Comparison of ENCODE assay signal across 1 cellular context in the genomic region with DNA sequence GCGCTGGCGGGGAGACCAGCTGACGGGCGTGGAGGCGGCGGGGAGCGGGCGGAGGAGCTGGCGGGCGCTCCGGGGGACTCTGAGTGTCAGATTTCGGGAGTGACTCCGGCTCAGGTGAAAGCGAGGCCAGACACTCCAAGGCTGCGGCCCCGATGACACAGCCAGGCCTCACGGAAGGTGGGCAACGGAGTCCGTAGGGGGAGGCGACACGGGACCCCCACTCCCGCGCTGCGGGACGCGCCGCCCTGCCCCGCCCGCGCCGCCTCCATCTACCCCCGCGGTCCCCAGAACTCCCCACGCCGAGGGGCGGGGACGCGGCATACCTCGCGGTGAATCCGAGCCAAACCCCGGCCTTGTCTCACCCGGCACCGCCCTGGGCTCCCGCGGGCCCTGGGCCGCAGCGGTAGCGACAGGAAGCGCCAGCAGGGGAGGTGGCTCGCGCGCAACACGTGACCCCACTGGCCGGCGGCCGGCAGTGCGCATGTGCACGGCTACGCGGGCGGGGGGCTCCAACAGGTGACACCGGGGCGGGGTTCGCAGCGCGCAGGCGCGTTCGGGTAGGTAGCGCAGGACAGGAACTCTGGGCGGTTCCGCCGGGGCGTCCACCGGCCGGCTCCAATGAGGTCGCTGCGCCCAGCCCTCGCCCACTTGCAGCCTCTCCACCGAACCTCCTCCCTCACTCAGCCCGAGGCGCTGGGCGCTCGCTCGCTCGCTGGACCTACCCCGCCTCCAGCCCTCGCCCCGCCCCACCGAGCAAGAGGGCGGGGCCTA.
A peak's percentile ranks its signal among the peaks of the same experiment; 100 is the strongest.
TF ChIP-seq lines count a peak whose summit lies in the region.

A gene with protein sequence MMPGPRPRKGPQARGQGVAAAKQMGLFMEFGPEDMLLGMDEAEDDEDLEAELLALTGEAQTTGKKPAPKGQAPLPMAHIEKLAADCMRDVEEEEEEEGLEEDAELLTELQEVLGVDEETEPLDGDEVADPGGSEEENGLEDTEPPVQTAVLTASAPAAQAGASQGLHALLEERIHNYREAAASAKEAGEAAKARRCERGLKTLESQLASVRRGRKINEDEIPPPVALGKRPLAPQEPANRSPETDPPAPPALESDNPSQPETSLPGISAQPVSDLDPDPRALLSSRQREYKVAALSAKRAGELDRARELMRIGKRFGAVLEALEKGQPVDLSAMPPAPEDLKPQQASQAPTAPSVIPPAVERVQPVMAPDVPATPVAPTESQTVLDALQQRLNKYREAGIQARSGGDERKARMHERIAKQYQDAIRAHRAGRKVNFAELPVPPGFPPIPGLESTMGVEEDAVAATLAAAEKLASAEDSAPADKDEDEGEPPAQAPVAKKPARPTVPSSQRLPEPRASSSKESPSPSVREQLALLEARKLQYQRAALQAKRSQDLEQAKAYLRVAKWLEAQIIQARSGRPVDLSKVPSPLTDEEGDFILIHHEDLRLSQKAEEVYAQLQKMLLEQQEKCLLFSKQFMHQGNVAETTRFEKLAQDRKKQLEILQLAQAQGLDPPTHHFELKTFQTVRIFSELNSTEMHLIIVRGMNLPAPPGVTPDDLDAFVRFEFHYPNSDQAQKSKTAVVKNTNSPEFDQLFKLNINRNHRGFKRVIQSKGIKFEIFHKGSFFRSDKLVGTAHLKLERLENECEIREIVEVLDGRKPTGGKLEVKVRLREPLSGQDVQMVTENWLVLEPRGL (minus strand): TSS at position 460 of the 771 bp plus-strand sequence. CDS start 1,585 bp downstream, outside the sequence.

TF ChIP-seq in HepG2, 621 proteins besides CTCF, POLR2A, EP300 and RAD21 (continued from another document and continues in another):
- TF ChIP-seq, protein P1, sequence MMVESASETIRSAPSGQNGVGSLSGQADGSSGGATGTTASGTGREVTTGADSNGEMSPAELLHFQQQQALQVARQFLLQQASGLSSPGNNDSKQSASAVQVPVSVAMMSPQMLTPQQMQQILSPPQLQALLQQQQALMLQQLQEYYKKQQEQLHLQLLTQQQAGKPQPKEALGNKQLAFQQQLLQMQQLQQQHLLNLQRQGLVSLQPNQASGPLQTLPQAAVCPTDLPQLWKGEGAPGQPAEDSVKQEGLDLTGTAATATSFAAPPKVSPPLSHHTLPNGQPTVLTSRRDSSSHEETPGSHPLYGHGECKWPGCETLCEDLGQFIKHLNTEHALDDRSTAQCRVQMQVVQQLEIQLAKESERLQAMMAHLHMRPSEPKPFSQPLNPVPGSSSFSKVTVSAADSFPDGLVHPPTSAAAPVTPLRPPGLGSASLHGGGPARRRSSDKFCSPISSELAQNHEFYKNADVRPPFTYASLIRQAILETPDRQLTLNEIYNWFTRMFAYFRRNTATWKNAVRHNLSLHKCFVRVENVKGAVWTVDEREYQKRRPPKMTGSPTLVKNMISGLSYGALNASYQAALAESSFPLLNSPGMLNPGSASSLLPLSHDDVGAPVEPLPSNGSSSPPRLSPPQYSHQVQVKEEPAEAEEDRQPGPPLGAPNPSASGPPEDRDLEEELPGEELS (CRISPR knock-in tag; IDR thresholded peaks at IDR 0.05) = peak; percentile 31; the same call in 1 of the 2 replicates
- TF ChIP-seq ZNF720 (CRISPR knock-in tag; IDR thresholded peaks at IDR 0.05) = no peak
- TF ChIP-seq, protein P2, sequence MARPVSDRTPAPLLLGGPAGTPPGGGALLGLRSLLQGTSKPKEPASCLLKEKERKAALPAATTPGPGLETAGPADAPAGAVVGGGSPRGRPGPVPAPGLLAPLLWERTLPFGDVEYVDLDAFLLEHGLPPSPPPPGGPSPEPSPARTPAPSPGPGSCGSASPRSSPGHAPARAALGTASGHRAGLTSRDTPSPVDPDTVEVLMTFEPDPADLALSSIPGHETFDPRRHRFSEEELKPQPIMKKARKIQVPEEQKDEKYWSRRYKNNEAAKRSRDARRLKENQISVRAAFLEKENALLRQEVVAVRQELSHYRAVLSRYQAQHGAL (CRISPR knock-in tag; IDR thresholded peaks at IDR 0.05; ENCODE audit: not compliant biosample characterization) = peak; percentile 96
- no peak for TF ChIP-seq ZSCAN22 (CRISPR knock-in tag; IDR thresholded peaks at IDR 0.05)
- TF ChIP-seq, protein P3, sequence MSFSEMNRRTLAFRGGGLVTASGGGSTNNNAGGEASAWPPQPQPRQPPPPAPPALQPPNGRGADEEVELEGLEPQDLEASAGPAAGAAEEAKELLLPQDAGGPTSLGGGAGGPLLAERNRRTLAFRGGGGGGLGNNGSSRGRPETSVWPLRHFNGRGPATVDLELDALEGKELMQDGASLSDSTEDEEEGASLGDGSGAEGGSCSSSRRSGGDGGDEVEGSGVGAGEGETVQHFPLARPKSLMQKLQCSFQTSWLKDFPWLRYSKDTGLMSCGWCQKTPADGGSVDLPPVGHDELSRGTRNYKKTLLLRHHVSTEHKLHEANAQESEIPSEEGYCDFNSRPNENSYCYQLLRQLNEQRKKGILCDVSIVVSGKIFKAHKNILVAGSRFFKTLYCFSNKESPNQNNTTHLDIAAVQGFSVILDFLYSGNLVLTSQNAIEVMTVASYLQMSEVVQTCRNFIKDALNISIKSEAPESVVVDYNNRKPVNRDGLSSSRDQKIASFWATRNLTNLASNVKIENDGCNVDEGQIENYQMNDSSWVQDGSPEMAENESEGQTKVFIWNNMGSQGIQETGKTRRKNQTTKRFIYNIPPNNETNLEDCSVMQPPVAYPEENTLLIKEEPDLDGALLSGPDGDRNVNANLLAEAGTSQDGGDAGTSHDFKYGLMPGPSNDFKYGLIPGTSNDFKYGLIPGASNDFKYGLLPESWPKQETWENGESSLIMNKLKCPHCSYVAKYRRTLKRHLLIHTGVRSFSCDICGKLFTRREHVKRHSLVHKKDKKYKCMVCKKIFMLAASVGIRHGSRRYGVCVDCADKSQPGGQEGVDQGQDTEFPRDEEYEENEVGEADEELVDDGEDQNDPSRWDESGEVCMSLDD (CRISPR knock-in tag; IDR thresholded peaks at IDR 0.05; ENCODE audit: borderline replicate concordance) = peak; percentile 75; the same call in 1 of the 2 replicates
- TF ChIP-seq, protein P4, sequence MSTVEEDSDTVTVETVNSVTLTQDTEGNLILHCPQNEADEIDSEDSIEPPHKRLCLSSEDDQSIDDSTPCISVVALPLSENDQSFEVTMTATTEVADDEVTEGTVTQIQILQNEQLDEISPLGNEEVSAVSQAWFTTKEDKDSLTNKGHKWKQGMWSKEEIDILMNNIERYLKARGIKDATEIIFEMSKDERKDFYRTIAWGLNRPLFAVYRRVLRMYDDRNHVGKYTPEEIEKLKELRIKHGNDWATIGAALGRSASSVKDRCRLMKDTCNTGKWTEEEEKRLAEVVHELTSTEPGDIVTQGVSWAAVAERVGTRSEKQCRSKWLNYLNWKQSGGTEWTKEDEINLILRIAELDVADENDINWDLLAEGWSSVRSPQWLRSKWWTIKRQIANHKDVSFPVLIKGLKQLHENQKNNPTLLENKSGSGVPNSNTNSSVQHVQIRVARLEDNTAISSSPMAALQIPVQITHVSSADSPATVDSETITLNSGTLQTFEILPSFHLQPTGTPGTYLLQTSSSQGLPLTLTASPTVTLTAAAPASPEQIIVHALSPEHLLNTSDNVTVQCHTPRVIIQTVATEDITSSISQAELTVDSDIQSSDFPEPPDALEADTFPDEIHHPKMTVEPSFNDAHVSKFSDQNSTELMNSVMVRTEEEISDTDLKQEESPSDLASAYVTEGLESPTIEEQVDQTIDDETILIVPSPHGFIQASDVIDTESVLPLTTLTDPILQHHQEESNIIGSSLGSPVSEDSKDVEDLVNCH (CRISPR knock-in tag; IDR thresholded peaks at IDR 0.05) = no peak
- peak; percentile 50; the same call in 1 of the 2 replicates for TF ChIP-seq POGZ (CRISPR knock-in tag; IDR thresholded peaks at IDR 0.05)
- no peak for TF ChIP-seq ZNF564 (CRISPR knock-in tag; IDR thresholded peaks at IDR 0.05)
- TF ChIP-seq RARA (CRISPR knock-in tag; IDR thresholded peaks at IDR 0.05) = peak; percentile 23; the same call in 1 of the 2 replicates
- TF ChIP-seq ATF1 (CRISPR knock-in tag; IDR thresholded peaks at IDR 0.05) = no peak
- TF ChIP-seq ZNF264 (CRISPR knock-in tag; IDR thresholded peaks at IDR 0.05) = peak; percentile 56; the same call in 1 of the 2 replicates
- peak; percentile 52; the same call in 1 of the 2 replicates for TF ChIP-seq NR2C2 (CRISPR knock-in tag; IDR thresholded peaks at IDR 0.05; ENCODE audit: borderline replicate concordance)
- no peak for TF ChIP-seq ZNF660 (CRISPR knock-in tag; IDR thresholded peaks at IDR 0.05; ENCODE audit: borderline replicate concordance, low read depth)
- no peak for TF ChIP-seq ZNF644 (CRISPR knock-in tag; IDR thresholded peaks at IDR 0.05; ENCODE audit: low read depth)
- no peak for TF ChIP-seq KDM5A (IDR thresholded peaks at IDR 0.05; ENCODE audit: borderline replicate concordance, low read length)
- TF ChIP-seq, protein P5, sequence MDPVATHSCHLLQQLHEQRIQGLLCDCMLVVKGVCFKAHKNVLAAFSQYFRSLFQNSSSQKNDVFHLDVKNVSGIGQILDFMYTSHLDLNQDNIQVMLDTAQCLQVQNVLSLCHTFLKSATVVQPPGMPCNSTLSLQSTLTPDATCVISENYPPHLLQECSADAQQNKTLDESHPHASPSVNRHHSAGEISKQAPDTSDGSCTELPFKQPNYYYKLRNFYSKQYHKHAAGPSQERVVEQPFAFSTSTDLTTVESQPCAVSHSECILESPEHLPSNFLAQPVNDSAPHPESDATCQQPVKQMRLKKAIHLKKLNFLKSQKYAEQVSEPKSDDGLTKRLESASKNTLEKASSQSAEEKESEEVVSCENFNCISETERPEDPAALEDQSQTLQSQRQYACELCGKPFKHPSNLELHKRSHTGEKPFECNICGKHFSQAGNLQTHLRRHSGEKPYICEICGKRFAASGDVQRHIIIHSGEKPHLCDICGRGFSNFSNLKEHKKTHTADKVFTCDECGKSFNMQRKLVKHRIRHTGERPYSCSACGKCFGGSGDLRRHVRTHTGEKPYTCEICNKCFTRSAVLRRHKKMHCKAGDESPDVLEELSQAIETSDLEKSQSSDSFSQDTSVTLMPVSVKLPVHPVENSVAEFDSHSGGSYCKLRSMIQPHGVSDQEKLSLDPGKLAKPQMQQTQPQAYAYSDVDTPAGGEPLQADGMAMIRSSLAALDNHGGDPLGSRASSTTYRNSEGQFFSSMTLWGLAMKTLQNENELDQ (CRISPR knock-in tag; IDR thresholded peaks at IDR 0.05; ENCODE audit: borderline replicate concordance) = no peak
- TF ChIP-seq ZNF724P (CRISPR knock-in tag; IDR thresholded peaks at IDR 0.05; ENCODE audit: borderline replicate concordance) = peak; percentile 85; the same call in 1 of the 2 replicates
- TF ChIP-seq POLR2G (IDR thresholded peaks at IDR 0.05; ENCODE audit: low read depth, low read length) = peak; percentile 94
- no peak for TF ChIP-seq EZH2 (conservative IDR thresholded peaks at IDR 0.05; ENCODE audit: low read depth, low read length)
- TF ChIP-seq, protein P6, sequence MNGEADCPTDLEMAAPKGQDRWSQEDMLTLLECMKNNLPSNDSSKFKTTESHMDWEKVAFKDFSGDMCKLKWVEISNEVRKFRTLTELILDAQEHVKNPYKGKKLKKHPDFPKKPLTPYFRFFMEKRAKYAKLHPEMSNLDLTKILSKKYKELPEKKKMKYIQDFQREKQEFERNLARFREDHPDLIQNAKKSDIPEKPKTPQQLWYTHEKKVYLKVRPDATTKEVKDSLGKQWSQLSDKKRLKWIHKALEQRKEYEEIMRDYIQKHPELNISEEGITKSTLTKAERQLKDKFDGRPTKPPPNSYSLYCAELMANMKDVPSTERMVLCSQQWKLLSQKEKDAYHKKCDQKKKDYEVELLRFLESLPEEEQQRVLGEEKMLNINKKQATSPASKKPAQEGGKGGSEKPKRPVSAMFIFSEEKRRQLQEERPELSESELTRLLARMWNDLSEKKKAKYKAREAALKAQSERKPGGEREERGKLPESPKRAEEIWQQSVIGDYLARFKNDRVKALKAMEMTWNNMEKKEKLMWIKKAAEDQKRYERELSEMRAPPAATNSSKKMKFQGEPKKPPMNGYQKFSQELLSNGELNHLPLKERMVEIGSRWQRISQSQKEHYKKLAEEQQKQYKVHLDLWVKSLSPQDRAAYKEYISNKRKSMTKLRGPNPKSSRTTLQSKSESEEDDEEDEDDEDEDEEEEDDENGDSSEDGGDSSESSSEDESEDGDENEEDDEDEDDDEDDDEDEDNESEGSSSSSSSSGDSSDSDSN (CRISPR knock-in tag; IDR thresholded peaks at IDR 0.05) = peak; percentile 93
- TF ChIP-seq NFE2L2 (IDR thresholded peaks at IDR 0.05; ENCODE audit: low read length) = no peak
- TF ChIP-seq, protein P7, sequence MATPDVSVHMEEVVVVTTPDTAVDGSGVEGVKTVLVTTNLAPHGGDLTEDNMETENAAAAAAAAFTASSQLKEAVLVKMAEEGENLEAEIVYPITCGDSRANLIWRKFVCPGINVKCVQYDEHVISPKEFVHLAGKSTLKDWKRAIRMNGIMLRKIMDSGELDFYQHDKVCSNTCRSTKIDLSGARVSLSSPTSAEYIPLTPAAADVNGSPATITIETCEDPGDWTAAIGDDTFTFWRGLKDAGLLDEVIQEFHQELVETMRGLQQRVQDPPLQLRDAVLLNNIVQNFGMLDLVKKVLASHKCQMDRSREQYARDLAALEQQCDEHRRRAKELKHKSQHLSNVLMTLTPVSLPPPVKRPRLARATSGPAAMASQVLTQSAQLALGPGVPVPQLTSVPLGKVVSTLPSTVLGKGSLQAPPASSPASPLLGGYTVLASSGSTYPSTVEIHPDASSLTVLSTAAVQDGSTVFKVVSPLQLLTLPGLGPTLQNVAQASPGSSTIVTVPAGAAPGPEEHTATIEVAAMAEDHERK (CRISPR knock-in tag; IDR thresholded peaks at IDR 0.05; ENCODE audit: low read depth) = peak; percentile 52; the same call in 1 of the 2 replicates
- peak; percentile 79; the same call in 1 of the 2 replicates for TF ChIP-seq HOXA3 (CRISPR knock-in tag; IDR thresholded peaks at IDR 0.05)
- TF ChIP-seq NR2F2 (IDR thresholded peaks at IDR 0.05; ENCODE audit: borderline replicate concordance, low read depth) = no peak
- 0 out of 2 replicates have a peak, but pooled peaks have one; percentile 64 for TF ChIP-seq ZNF839 (CRISPR knock-in tag; IDR thresholded peaks at IDR 0.05; ENCODE audit: borderline replicate concordance)
- no peak for TF ChIP-seq ZNF652 (CRISPR knock-in tag; IDR thresholded peaks at IDR 0.05; ENCODE audit: borderline replicate concordance, low read depth)
- no peak for TF ChIP-seq ELF4 (CRISPR knock-in tag; IDR thresholded peaks at IDR 0.05; ENCODE audit: borderline replicate concordance)
- peak; percentile 41 for TF ChIP-seq HCFC1 (IDR thresholded peaks at IDR 0.05; ENCODE audit: low read depth, low read length)
- TF ChIP-seq, protein P8, sequence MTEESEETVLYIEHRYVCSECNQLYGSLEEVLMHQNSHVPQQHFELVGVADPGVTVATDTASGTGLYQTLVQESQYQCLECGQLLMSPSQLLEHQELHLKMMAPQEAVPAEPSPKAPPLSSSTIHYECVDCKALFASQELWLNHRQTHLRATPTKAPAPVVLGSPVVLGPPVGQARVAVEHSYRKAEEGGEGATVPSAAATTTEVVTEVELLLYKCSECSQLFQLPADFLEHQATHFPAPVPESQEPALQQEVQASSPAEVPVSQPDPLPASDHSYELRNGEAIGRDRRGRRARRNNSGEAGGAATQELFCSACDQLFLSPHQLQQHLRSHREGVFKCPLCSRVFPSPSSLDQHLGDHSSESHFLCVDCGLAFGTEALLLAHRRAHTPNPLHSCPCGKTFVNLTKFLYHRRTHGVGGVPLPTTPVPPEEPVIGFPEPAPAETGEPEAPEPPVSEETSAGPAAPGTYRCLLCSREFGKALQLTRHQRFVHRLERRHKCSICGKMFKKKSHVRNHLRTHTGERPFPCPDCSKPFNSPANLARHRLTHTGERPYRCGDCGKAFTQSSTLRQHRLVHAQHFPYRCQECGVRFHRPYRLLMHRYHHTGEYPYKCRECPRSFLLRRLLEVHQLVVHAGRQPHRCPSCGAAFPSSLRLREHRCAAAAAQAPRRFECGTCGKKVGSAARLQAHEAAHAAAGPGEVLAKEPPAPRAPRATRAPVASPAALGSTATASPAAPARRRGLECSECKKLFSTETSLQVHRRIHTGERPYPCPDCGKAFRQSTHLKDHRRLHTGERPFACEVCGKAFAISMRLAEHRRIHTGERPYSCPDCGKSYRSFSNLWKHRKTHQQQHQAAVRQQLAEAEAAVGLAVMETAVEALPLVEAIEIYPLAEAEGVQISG (CRISPR knock-in tag; IDR thresholded peaks at IDR 0.05) = peak; percentile 81
- peak; percentile 66; the same call in 1 of the 2 replicates for TF ChIP-seq ZNF788 (CRISPR knock-in tag; IDR thresholded peaks at IDR 0.05; ENCODE audit: borderline replicate concordance)
- TF ChIP-seq KAT8 (CRISPR knock-in tag; IDR thresholded peaks at IDR 0.05) = peak; percentile 78
- no peak for TF ChIP-seq MBNL3 (CRISPR knock-in tag; conservative IDR thresholded peaks at IDR 0.05)
